In the genomic region with DNA sequence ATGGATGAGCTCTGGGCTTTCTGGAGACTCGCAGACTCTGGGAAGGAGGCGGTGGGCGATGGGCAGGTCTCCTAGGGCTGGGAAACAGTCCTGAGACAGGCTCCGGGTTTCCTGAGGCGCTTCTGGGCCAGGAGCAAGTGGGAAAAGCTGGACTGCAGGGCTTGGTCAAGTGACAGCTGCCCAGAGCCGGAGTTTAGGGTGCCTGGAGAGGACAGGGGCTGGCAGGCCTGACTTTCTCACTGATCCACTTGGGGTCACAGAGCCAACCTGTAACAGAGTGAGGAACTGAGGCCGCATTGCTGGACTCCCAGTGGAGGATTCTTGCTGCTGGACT, we compare ENCODE assay signal across 15 cellular contexts.
DNase-seq lines count a peak whose midpoint lies in the region; ATAC-seq and TF ChIP-seq lines count a peak whose summit lies in the region.
"Had no signal": no experiment of that assay in that cellular context is flagged by ENCODE, and none has a peak within 500 bp of the region (broad histone marks: within the 10 kb centered on the region; RNA-seq: fewer than 3 reads in every experiment).

No MANE protein-coding gene starts in this region.

- no peak for TF ChIP-seq CTCF in cardiac muscle cell (IDR thresholded peaks at IDR 0.05; ENCODE audit: low read depth, low read length)
- no peak for TF ChIP-seq CTCF in dorsolateral prefrontal cortex (IDR thresholded peaks at IDR 0.05 in 54 of 56, conservative IDR thresholded peaks at IDR 0.05 in 2 of 56; ENCODE audit: low read depth in 1 of 56, partially characterized antibody in 56 of 56)
- TF ChIP-seq CTCF in upper lobe of right lung (IDR thresholded peaks at IDR 0.05) = no peak
- TF ChIP-seq CTCF in psoas muscle (IDR thresholded peaks at IDR 0.05) = no peak
- no peak for TF ChIP-seq CTCF in OCI-LY7 (conservative IDR thresholded peaks at IDR 0.05; ENCODE audit: low read length)
- no peak for TF ChIP-seq CTCF in brain microvascular endothelial cell (IDR thresholded peaks at IDR 0.05; ENCODE audit: low read depth, low read length, missing control alignments)

- no peak overlapping the region for H2AFZ ChIP-seq in OCI-LY7 (ENCODE audit: low read length)
- H2AFZ ChIP-seq: GM23248 had no signal

- DNase-seq in cardiac muscle cell (ENCODE audit: low read depth in 1 of 2, low spot score in 1 of 2) (no peak), cardiac septum (ENCODE audit: low spot score) (no peak), dorsolateral prefrontal cortex (no peak), upper lobe of right lung (peak; percentile 49), psoas muscle (no peak), OCI-LY7 (ENCODE audit: low spot score) (no peak), brain microvascular endothelial cell (no peak)
- DNase-seq: ACHN, body of pancreas, erythroblast, GM23248, NCI-H146, NCI-H82, transverse colon had no signal

- H3K36me3 ChIP-seq in cardiac muscle cell = no peaks in the 10 kb centered on the region
- H3K36me3 ChIP-seq in mesodermal cell (ENCODE audit: control insufficient read depth, insufficient read depth, low read length) = peaks cover 2% of the 10 kb centered on the region
- no peaks in the 10 kb centered on the region for H3K36me3 ChIP-seq in upper lobe of right lung
- no peaks in the 10 kb centered on the region for H3K36me3 ChIP-seq in psoas muscle (ENCODE audit: insufficient read depth in 1 of 2, low read depth in 1 of 2)
- H3K36me3 ChIP-seq in OCI-LY7 (ENCODE audit: insufficient read depth, low read length) = no peaks in the 10 kb centered on the region
- no peaks in the 10 kb centered on the region for H3K36me3 ChIP-seq in brain microvascular endothelial cell (replicated peaks)
- H3K36me3 ChIP-seq: transverse colon had no signal

- H3K9me2 ChIP-seq in OCI-LY7 (ENCODE audit: insufficient read depth, low read length) = no peaks in the 10 kb centered on the region

- BruUV-seq in OCI-LY7 (replicated peaks; lab: Mats Ljungman, UMichigan) = no TSS peak

- H3K4me3 ChIP-seq in cardiac muscle cell = no peak overlapping the region
- no peak overlapping the region for H3K4me3 ChIP-seq in dorsolateral prefrontal cortex
- no peak overlapping the region for H3K4me3 ChIP-seq in mesodermal cell (ENCODE audit: extremely low read depth, insufficient read depth, low read length, poor library complexity, severe bottlenecking)
- H3K4me3 ChIP-seq in upper lobe of right lung = no peak overlapping the region
- no peak overlapping the region for H3K4me3 ChIP-seq in psoas muscle
- H3K4me3 ChIP-seq in OCI-LY7 (ENCODE audit: low read depth, low read length, poor library complexity, severe bottlenecking) = no peak overlapping the region
- no peak overlapping the region for H3K4me3 ChIP-seq in brain microvascular endothelial cell (ENCODE audit: low read depth, low read length)
- H3K4me3 ChIP-seq: body of pancreas, GM23248, transverse colon had no signal

- no peak overlapping the region for H3K4me2 ChIP-seq in OCI-LY7 (ENCODE audit: low read length)

- H4K20me1 ChIP-seq in OCI-LY7 (ENCODE audit: insufficient read depth, low read length) = no peaks in the 10 kb centered on the region

- in situ Hi-C loops in brain microvascular endothelial cell (cut with HindIII; ENCODE audit: low pct_ligation_motif_present, low sequenced_read_pairs) = no loop called here

- H3K79me2 ChIP-seq in OCI-LY7 (ENCODE audit: insufficient read depth, low read depth, low read length) = no peaks in the 10 kb centered on the region

- POLR2A ChIA-PET in OCI-LY7 (lab: Charles Lee) = no interaction called here

- intact Hi-C loops in cardiac septum (cut with DNase I) (loop anchor here (1.0 kb wide), 1 partner anchor 16 kb away; no protein-coding TSS in a partner anchor), dorsolateral prefrontal cortex (cut with DNase I) (loop anchor here in 1 of 2 donors (2.0 kb wide), 1 partner anchor 97 kb away; no protein-coding TSS in a partner anchor), upper lobe of right lung (cut with DNase I) (no loop called here), psoas muscle (cut with DNase I) (loop anchor here in 1 of 2 donors (5.0 kb wide), 1 partner anchor 1231 kb away; no protein-coding TSS in a partner anchor), OCI-LY7 (cut with micrococcal nuclease; ENCODE audit: unreplicated experiment) (no loop called here)

- 95 to 100% methylated on average over 6 to 7 of the region's 7 CpGs for WGBS in mesodermal cell (ENCODE audit: insufficient coverage in 2 of 2), 2 experiments
- 79 to 84% (median 81%) methylated on average over 7 of the region's 7 CpGs for WGBS in psoas muscle, 3 donors

- ATAC-seq in upper lobe of right lung (no peak), psoas muscle (no peak)
- ATAC-seq: body of pancreas had no signal

- CTCF ChIA-PET in OCI-LY7 (lab: Charles Lee; ENCODE audit: unreplicated experiment) = no interaction called here

- no peaks in the 10 kb centered on the region for H3K27me3 ChIP-seq in cardiac muscle cell
- H3K27me3 ChIP-seq in dorsolateral prefrontal cortex = no peaks in the 10 kb centered on the region
- no peaks in the 10 kb centered on the region for H3K27me3 ChIP-seq in upper lobe of right lung
- peaks cover 0 to 2% (median 0%) of the 10 kb centered on the region in 3 donors for H3K27me3 ChIP-seq in psoas muscle (ENCODE audit: insufficient read depth in 3 of 3, low read length in 2 of 3)
- no peaks in the 10 kb centered on the region for H3K27me3 ChIP-seq in brain microvascular endothelial cell (replicated peaks)
- H3K27me3 ChIP-seq: body of pancreas, transverse colon had no signal

- H3K27ac ChIP-seq in cardiac muscle cell (peak overlapping the region; percentile 94), dorsolateral prefrontal cortex (peak overlapping the region; percentile 83 to 99 (median 96)), mesodermal cell (ENCODE audit: low read depth, low read length, severe bottlenecking) (peak overlapping the region; percentile 32), upper lobe of right lung (no peak overlapping the region), psoas muscle (no peak overlapping the region), OCI-LY7 (ENCODE audit: low read depth, low read length, poor library complexity, severe bottlenecking) (no peak overlapping the region), brain microvascular endothelial cell (no peak overlapping the region)
- H3K27ac ChIP-seq: body of pancreas, GM23248, transverse colon had no signal

- no peaks in the 10 kb centered on the region for H3K9me3 ChIP-seq in cardiac muscle cell (ENCODE audit: low read depth)
- no peaks in the 10 kb centered on the region for H3K9me3 ChIP-seq in mesodermal cell (ENCODE audit: control insufficient read depth, low read length)
- H3K9me3 ChIP-seq in upper lobe of right lung = no peaks in the 10 kb centered on the region
- no peaks in the 10 kb centered on the region for H3K9me3 ChIP-seq in psoas muscle
- no peaks in the 10 kb centered on the region for H3K9me3 ChIP-seq in OCI-LY7 (ENCODE audit: low read length)
- H3K9me3 ChIP-seq: body of pancreas, transverse colon had no signal

- peaks cover 37% of the 10 kb centered on the region for H3K4me1 ChIP-seq in cardiac muscle cell (ENCODE audit: low read depth)
- H3K4me1 ChIP-seq in mesodermal cell (ENCODE audit: control insufficient read depth, insufficient read depth, low read length, poor library complexity, severe bottlenecking) = peaks cover 20% of the 10 kb centered on the region
- no peaks in the 10 kb centered on the region for H3K4me1 ChIP-seq in upper lobe of right lung
- H3K4me1 ChIP-seq in psoas muscle = no peaks in the 10 kb centered on the region
- H3K4me1 ChIP-seq in OCI-LY7 (ENCODE audit: insufficient read depth, low read length, poor library complexity, severe bottlenecking) = no peaks in the 10 kb centered on the region
- H3K4me1 ChIP-seq: body of pancreas, transverse colon had no signal

Comparison
In these comparisons a context has a peak if more than half of its experiments do, and no peak if none do; other contexts are left out.
1. H3K27ac ChIP-seq: peak in cardiac muscle cell (single experiment), dorsolateral prefrontal cortex (59 of 59) and mesodermal cell (single experiment); none in upper lobe of right lung (single experiment), psoas muscle (single experiment), OCI-LY7 (single experiment) and brain microvascular endothelial cell (single experiment).